Comparison of ENCODE assay signal across 12 cellular contexts in genomic region chr1:156477526-156478249, GRCh38. TPM values are rescaled to one million over a fixed set of nuclear protein-coding genes. Genes with fewer than 3 reads are reported as not detected.
A peak's percentile ranks its signal among the peaks of the same experiment; 100 is the strongest.
DNase-seq lines count a peak whose midpoint lies in the region; ATAC-seq and TF ChIP-seq lines count a peak whose summit lies in the region.
"Had no signal": no experiment of that assay in that cellular context is flagged by ENCODE, and none has a peak within 500 bp of the region (broad histone marks: within the 10 kb centered on the region; RNA-seq: fewer than 3 reads in every experiment).

No MANE protein-coding gene starts in this region.

- H3K27me3 ChIP-seq in right cardiac atrium (ENCODE audit: control insufficient read depth, insufficient read depth) (no peaks in the 10 kb centered on the region), osteoblast (ENCODE audit: insufficient read depth, low read length) (no peaks in the 10 kb centered on the region)

- DNase-seq in right cardiac atrium (peak in 2 of 3 donors; percentile 43 to 59), Right ventricle myocardium inferior (ENCODE audit: missing footprints) (no peak), chondrocyte (ENCODE audit: low spot score) (no peak), osteoblast (ENCODE audit: insufficient read length, low spot score, missing footprints) (peak; percentile 80), A172 (ENCODE audit: low spot score) (no peak), HCEC 1CT (no peak), NCI-H748 (lab: John Stamatoyannopoulos, UW; ENCODE audit: unreplicated experiment) (no peak)
- DNase-seq in activated effector memory CD4-positive, alpha-beta T cell treated with Interleukin-2 at 50 U/mL for 16 hours = no peak
- DNase-seq: NCI-H2171; stimulated activated CD4-positive, alpha-beta T cell treated with anti-CD3 and anti-CD28 coated beads, Interleukin-4, amount 100 ng/mL, for 24 hours had no signal

- H3K27me3 Mint-ChIP-seq in chondrocyte (ENCODE audit: low read depth) = no peaks in the 10 kb centered on the region

- peaks cover 18% of the 10 kb centered on the region for H3K4me1 Mint-ChIP-seq in chondrocyte (ENCODE audit: low read depth)
- H3K4me1 Mint-ChIP-seq: mesothelial cell of epicardium had no signal

- peaks cover 17% of the 10 kb centered on the region for H3K4me1 ChIP-seq in right cardiac atrium (ENCODE audit: control insufficient read depth, insufficient read depth, low read length)
- peaks cover 18% of the 10 kb centered on the region for H3K4me1 ChIP-seq in osteoblast (ENCODE audit: insufficient read depth, low read length)

- intact Hi-C loops in right cardiac atrium (cut with DNase I) (loop anchor here in 1 of 4 donors (10.0 kb wide), 1 partner anchor 117 kb away; the partner anchor contains the start of gene NAXE), Right ventricle myocardium inferior (cut with DNase I) (no loop called here)

- WGBS in right cardiac atrium = 50% methylated on average over 3 of the region's 3 CpGs

- TF ChIP-seq CTCF in chondrocyte (IDR thresholded peaks at IDR 0.05) (no peak), osteoblast (IDR thresholded peaks at IDR 0.05; ENCODE audit: extremely low read depth, low read depth, low read length) (no peak)

- peaks cover 93% of the 10 kb centered on the region for H3K36me3 ChIP-seq in osteoblast (ENCODE audit: insufficient read depth, low read length)

- peak overlapping the region; percentile 36 for H3K27ac Mint-ChIP-seq in chondrocyte (ENCODE audit: unreplicated experiment)
- H3K27ac Mint-ChIP-seq: mesothelial cell of epicardium had no signal

- H3K36me3 Mint-ChIP-seq in chondrocyte (ENCODE audit: low read depth) = peaks cover 64% of the 10 kb centered on the region

- H3K4me3 ChIP-seq in right cardiac atrium (ENCODE audit: low read length) = no peak overlapping the region
- H3K4me3 ChIP-seq in osteoblast (ENCODE audit: insufficient read depth, low read length) = no peak overlapping the region

- H3K9me3 ChIP-seq in right cardiac atrium (ENCODE audit: control insufficient read depth, low read length) = no peaks in the 10 kb centered on the region
- H3K9me3 ChIP-seq in osteoblast (ENCODE audit: low read depth, low read length) = no peaks in the 10 kb centered on the region

- H3K9me3 Mint-ChIP-seq in chondrocyte (ENCODE audit: low read depth) = no peaks in the 10 kb centered on the region
- H3K9me3 Mint-ChIP-seq: mesothelial cell of epicardium had no signal

- peak overlapping the region; percentile 76 for H3K27ac ChIP-seq in right cardiac atrium (ENCODE audit: low read length)
- peak overlapping the region; percentile 88 for H3K27ac ChIP-seq in osteoblast (ENCODE audit: low read depth, low read length)

- no peak overlapping the region for H2AFZ ChIP-seq in osteoblast (ENCODE audit: low read length)

- ATAC-seq in right cardiac atrium (no peak), Right ventricle myocardium inferior (no peak)
- ATAC-seq: esophagus mucosa had no signal

- peaks cover 57% of the 10 kb centered on the region for H4K20me1 ChIP-seq in osteoblast (ENCODE audit: insufficient read depth, low read length)

- H3K4me2 ChIP-seq in osteoblast (ENCODE audit: insufficient read depth, low read length) = no peak overlapping the region

- H3K79me2 ChIP-seq in osteoblast (ENCODE audit: insufficient read depth, low read length) = peaks cover 74% of the 10 kb centered on the region

- no peak overlapping the region for H3K4me3 Mint-ChIP-seq in chondrocyte (ENCODE audit: unreplicated experiment)
- H3K4me3 Mint-ChIP-seq: mesothelial cell of epicardium had no signal

RNA-seq across cellular contexts. Expression of gene MEF2D, which starts 22.9 kb away (rescaled TPM):
- 10 to 100 TPM; 81.5 to 99.2 (median 89.6) TPM for total RNA-seq in right cardiac atrium
- 53.0 TPM for polyA plus RNA-seq in right cardiac atrium
- 99.7 TPM for total RNA-seq in Right ventricle myocardium inferior
- total RNA-seq in chondrocyte = 42.3 to 64.7 TPM (median 62.0 TPM) in 3 replicates
- total RNA-seq in osteoblast = 12.4 and 14.1 TPM in 2 replicates
- total RNA-seq in A172 (2014; rRNA removed; shearing (Covaris generic)) = 14.6 and 22.2 TPM in 2 replicates

Comparison
In these comparisons a context has a peak if more than half of its experiments do, and no peak if none do; other contexts are left out.
1. DNase-seq: peak in right cardiac atrium (2 of 3) and osteoblast (single experiment); none in Right ventricle myocardium inferior (single experiment), chondrocyte (single experiment), A172 (single experiment), activated effector memory CD4-positive, alpha-beta T cell treated with Interleukin-2 at 50 U/mL for 16 hours (single experiment), HCEC 1CT (single experiment) and NCI-H748 (single experiment).